In genomic region chr3:9037113-9037715, GRCh38 we compare ENCODE assay signal across 14 cellular contexts.
DNase-seq lines count a peak whose midpoint lies in the region; ATAC-seq and TF ChIP-seq lines count a peak whose summit lies in the region.
"Had no signal": no experiment of that assay in that cellular context is flagged by ENCODE, and none has a peak within 500 bp of the region (broad histone marks: within the 10 kb centered on the region; RNA-seq: fewer than 3 reads in every experiment).

No MANE protein-coding gene starts in this region.

- TF ChIP-seq CTCF in body of pancreas (IDR thresholded peaks at IDR 0.05) (no peak), lung (IDR thresholded peaks at IDR 0.05; ENCODE audit: control extremely low read depth, extremely low read depth) (no peak), type B pancreatic cell (conservative IDR thresholded peaks at IDR 0.05) (no peak)

- H3K27ac Mint-ChIP-seq in type B pancreatic cell = peak overlapping the region; percentile 28
- H3K27ac Mint-ChIP-seq: activated naive CD8-positive, alpha-beta T cell treated with anti-CD3 and anti-CD28 coated beads for 36 hours; T-cell had no signal

- no peaks in the 10 kb centered on the region for H3K27me3 Mint-ChIP-seq in type B pancreatic cell
- H3K27me3 Mint-ChIP-seq in activated T-cell treated with anti-CD3 and anti-CD28 coated beads, Interleukin-2, amount 50 U/mL, for 4 hours (ENCODE audit: low read depth) = no peaks in the 10 kb centered on the region
- H3K27me3 Mint-ChIP-seq: activated naive CD8-positive, alpha-beta T cell treated with anti-CD3 and anti-CD28 coated beads for 36 hours; T-cell had no signal

- intact Hi-C loops in body of pancreas (cut with DNase I) = no loop called here

- no peak for TF ChIP-seq POLR2A in body of pancreas (IDR thresholded peaks at IDR 0.05)

- H3K27ac ChIP-seq in body of pancreas = no peak overlapping the region
- peak overlapping the region in 1 of 2 donors; percentile 33 for H3K27ac ChIP-seq in lung (ENCODE audit: low read depth in 1 of 2, low read length in 1 of 2)
- H3K27ac ChIP-seq: A549 had no signal

- H3K4me3 ChIP-seq in body of pancreas (no peak overlapping the region), lung (no peak overlapping the region)
- H3K4me3 ChIP-seq: A549 had no signal

- 89 to 92% methylated on average over 12 of the region's 12 CpGs for WGBS in body of pancreas, 2 donors
- 63 to 74% methylated on average over 12 of the region's 12 CpGs for WGBS in lung, 2 donors

- DNase-seq in NCI-H2196 (lab: John Stamatoyannopoulos, UW; ENCODE audit: unreplicated experiment) (peak; percentile 0), NCI-H2196 treated with DMSO at 0.1 percent for 48 hours (lab: John Stamatoyannopoulos, UW; ENCODE audit: unreplicated experiment) (no peak), body of pancreas (peak in 3 of 4 donors; percentile 27 to 32 (median 27)), lung (ENCODE audit: low spot score) (no peak), type B pancreatic cell (ENCODE audit: extremely low spot score, unreplicated experiment) (no peak), NCI-H1048 (lab: John Stamatoyannopoulos, UW) (no peak)
- DNase-seq in stimulated activated CD4-positive, alpha-beta T cell treated with anti-CD3 and anti-CD28 coated beads, Interleukin-2, amount 100 ng/mL, for 48 hours = no peak
- no peak for DNase-seq in activated T-cell treated with anti-CD3 and anti-CD28 coated beads, Interleukin-2, amount 50 U/mL, for 4 hours
- DNase-seq: activated naive CD8-positive, alpha-beta T cell treated with anti-CD3 and anti-CD28 coated beads for 36 hours; effector memory CD4-positive, alpha-beta T cell; NCI-H526 treated with DMSO at 0.1 percent for 48 hours; stimulated activated CD8-positive, alpha-beta memory T cell treated with anti-CD3 and anti-CD28 coated beads, Interleukin-4, amount 100 ng/mL, for 48 hours; T-cell had no signal

- H3K36me3 ChIP-seq in body of pancreas (replicated peaks in 1 of 2; ENCODE audit: insufficient read depth in 1 of 2, low read depth in 2 of 2) = no peaks in the 10 kb centered on the region
- no peaks in the 10 kb centered on the region for H3K36me3 ChIP-seq in lung (ENCODE audit: control insufficient read depth in 2 of 2, insufficient read depth in 2 of 2, low read length in 2 of 2)

- peaks cover 15% of the 10 kb centered on the region for H3K4me1 Mint-ChIP-seq in type B pancreatic cell (ENCODE audit: unreplicated experiment)
- no peaks in the 10 kb centered on the region for H3K4me1 Mint-ChIP-seq in activated T-cell treated with anti-CD3 and anti-CD28 coated beads, Interleukin-2, amount 50 U/mL, for 4 hours (ENCODE audit: low read depth)
- H3K4me1 Mint-ChIP-seq: activated naive CD8-positive, alpha-beta T cell treated with anti-CD3 and anti-CD28 coated beads for 36 hours; T-cell had no signal

- H3K4me1 ChIP-seq in body of pancreas = no peaks in the 10 kb centered on the region
- H3K4me1 ChIP-seq in lung (ENCODE audit: control insufficient read depth in 2 of 2, insufficient read depth in 2 of 2, low read length in 2 of 2) = peaks cover 7 to 19% of the 10 kb centered on the region in 2 donors
- H3K4me1 ChIP-seq: A549 had no signal

- no peaks in the 10 kb centered on the region for H3K27me3 ChIP-seq in body of pancreas
- H3K27me3 ChIP-seq in lung (ENCODE audit: control insufficient read depth, insufficient read depth) = no peaks in the 10 kb centered on the region

- peaks cover 4% of the 10 kb centered on the region for H3K36me3 Mint-ChIP-seq in type B pancreatic cell
- H3K36me3 Mint-ChIP-seq in activated T-cell treated with anti-CD3 and anti-CD28 coated beads, Interleukin-2, amount 50 U/mL, for 4 hours (ENCODE audit: insufficient read depth) = no peaks in the 10 kb centered on the region
- H3K36me3 Mint-ChIP-seq: activated naive CD8-positive, alpha-beta T cell treated with anti-CD3 and anti-CD28 coated beads for 36 hours; T-cell had no signal

- ATAC-seq in body of pancreas = no peak
- ATAC-seq in lung (ENCODE audit: insufficient read depth, low FRiP score) = peak; percentile 5
- ATAC-seq in activated T-cell treated with anti-CD3 and anti-CD28 coated beads, Interleukin-2, amount 50 U/mL, for 4 hours = no peak
- ATAC-seq: A549, T-cell had no signal

- no peak overlapping the region for H3K4me3 Mint-ChIP-seq in type B pancreatic cell
- H3K4me3 Mint-ChIP-seq in activated T-cell treated with anti-CD3 and anti-CD28 coated beads, Interleukin-2, amount 50 U/mL, for 4 hours = no peak overlapping the region
- H3K4me3 Mint-ChIP-seq: activated naive CD8-positive, alpha-beta T cell treated with anti-CD3 and anti-CD28 coated beads for 36 hours; T-cell had no signal

- H3K9me3 ChIP-seq in body of pancreas (no peaks in the 10 kb centered on the region), lung (ENCODE audit: control insufficient read depth in 2 of 2, insufficient read depth in 1 of 2, low read length in 1 of 2) (no peaks in the 10 kb centered on the region)
- H3K9me3 ChIP-seq: A549 had no signal

- no peaks in the 10 kb centered on the region for H3K9me3 Mint-ChIP-seq in type B pancreatic cell
- no peaks in the 10 kb centered on the region for H3K9me3 Mint-ChIP-seq in activated T-cell treated with anti-CD3 and anti-CD28 coated beads, Interleukin-2, amount 50 U/mL, for 4 hours
- H3K9me3 Mint-ChIP-seq: activated naive CD8-positive, alpha-beta T cell treated with anti-CD3 and anti-CD28 coated beads for 36 hours; T-cell had no signal

Comparison
In these comparisons a context has a peak if more than half of its experiments do, and no peak if none do; other contexts are left out.
1. DNase-seq: peak in NCI-H2196 (single experiment) and body of pancreas (3 of 4); none in NCI-H2196 treated with DMSO at 0.1 percent for 48 hours (single experiment), lung (single experiment), type B pancreatic cell (single experiment), stimulated activated CD4-positive, alpha-beta T cell treated with anti-CD3 and anti-CD28 coated beads, Interleukin-2, amount 100 ng/mL, for 48 hours (0 of 2), NCI-H1048 (single experiment) and activated T-cell treated with anti-CD3 and anti-CD28 coated beads, Interleukin-2, amount 50 U/mL, for 4 hours (single experiment).